30 cellular contexts compared by ENCODE assay signal in genomic region chr4:141455651-141456050, GRCh38.
DNase-seq lines count a peak whose midpoint lies in the region; ATAC-seq and TF ChIP-seq lines count a peak whose summit lies in the region.
"Had no signal": no experiment of that assay in that cellular context is flagged by ENCODE, and none has a peak within 500 bp of the region (broad histone marks: within the 10 kb centered on the region; RNA-seq: fewer than 3 reads in every experiment).

No MANE protein-coding gene starts in this region.

- H3K27ac ChIP-seq in GM23248: no peak overlapping the region
- H3K27ac ChIP-seq: gastroesophageal sphincter, hepatocyte, KMS-11, ovary, VCaP had no signal

- H3K4me1 ChIP-seq in GM23248 (ENCODE audit: insufficient read depth): peaks cover 12% of the 10 kb centered on the region; the same call in 1 of the 2 replicates
- H3K4me1 ChIP-seq: gastroesophageal sphincter had no signal

- TF ChIP-seq CTCF in retinal pigment epithelial cell (conservative IDR thresholded peaks at IDR 0.05; ENCODE audit: low read depth, low read length) (no peak), omental fat pad (IDR thresholded peaks at IDR 0.05) (no peak)

- in situ Hi-C loops in GM23248 (cut with MboI): no loop called here

- H3K4me3 ChIP-seq in GM23248: no peak overlapping the region
- H3K4me3 ChIP-seq in retinal pigment epithelial cell (ENCODE audit: low read length): no peak overlapping the region
- H3K4me3 ChIP-seq: gastroesophageal sphincter, hepatocyte, lung, ovary had no signal

- H3K79me2 ChIP-seq in GM23248 (ENCODE audit: insufficient read depth): no peaks in the 10 kb centered on the region
- H3K79me2 ChIP-seq: hepatocyte had no signal

- no peak overlapping the region for H2AFZ ChIP-seq in GM23248
- H2AFZ ChIP-seq: hepatocyte had no signal

- no peaks in the 10 kb centered on the region for H3K36me3 ChIP-seq in GM23248 (ENCODE audit: low read depth)
- H3K36me3 ChIP-seq: gastroesophageal sphincter, ovary had no signal

- DNase-seq in GM23248: peak; percentile 43
- DNase-seq in amniotic epithelial cell (ENCODE audit: low read depth): peak; percentile 21
- peak; percentile 93 for DNase-seq in retinal pigment epithelial cell (ENCODE audit: low read depth)
- no peak for DNase-seq in omental fat pad (ENCODE audit: low spot score)
- no peak for DNase-seq in NCI-H510A treated with DMSO at 0.1 percent for 48 hours (lab: John Stamatoyannopoulos, UW)
- DNase-seq: activated CD4-positive, alpha-beta T cell treated with anti-CD3 and anti-CD28 coated beads for 36 hours; activated CD8-positive, alpha-beta memory T cell treated with anti-CD3 and anti-CD28 coated beads, Interleukin-2, amount 50 U/mL, for 48 hours; activated CD8-positive, alpha-beta T cell treated with anti-CD3 and anti-CD28 coated beads for 36 hours; activated naive CD4-positive, alpha-beta T cell treated with anti-CD3 and anti-CD28 coated beads, Interleukin-2, amount 50 U/mL, for 16 hours; anterior cingulate cortex; central memory CD4-positive, alpha-beta T cell; DND-41; left cardiac atrium; MV-4-11; NCI-H1436 treated with DMSO at 0.1 percent for 48 hours; NCI-H2107; NCI-H446 treated with DMSO at 0.1 percent for 48 hours; ovary; small intestine; stimulated activated naive CD4-positive, alpha-beta T cell; T-helper 9 cell had no signal

- no peaks in the 10 kb centered on the region; the same call in 1 of the 2 replicates for H3K9me2 ChIP-seq in GM23248 (ENCODE audit: insufficient read depth)

- H4K20me1 ChIP-seq in GM23248 (ENCODE audit: insufficient read depth): no peaks in the 10 kb centered on the region

- no peak overlapping the region for H3K9ac ChIP-seq in GM23248
- H3K9ac ChIP-seq: KMS-11 had no signal

- H3K9me3 ChIP-seq in GM23248 (ENCODE audit: low read depth): no peaks in the 10 kb centered on the region
- H3K9me3 ChIP-seq: gastroesophageal sphincter, ovary had no signal

- ATAC-seq in esophagus mucosa: peak; percentile 73
- ATAC-seq in omental fat pad (ENCODE audit: low FRiP score): no peak
- ATAC-seq in GM21786 (IDR thresholded peaks at IDR 0.05; ENCODE audit: unreplicated experiment): no peak
- ATAC-seq: activated CD4-positive, alpha-beta T cell treated with anti-CD3 and anti-CD28 coated beads for 36 hours; activated CD8-positive, alpha-beta T cell treated with anti-CD3 and anti-CD28 coated beads for 36 hours; activated T-helper 17 cell treated with anti-CD3 and anti-CD28 coated beads, Interleukin-2, amount 50 U/mL, for 72 hours; gastroesophageal sphincter; left cardiac atrium; natural killer cell treated with Interleukin-12 subunit alpha and Interleukin-12 subunit beta and Interleukin-15 and Interleukin-18, amount 100 ng/mL, for 72 hours had no signal

- H3K27me3 ChIP-seq in GM23248 (replicated peaks; ENCODE audit: insufficient read depth): no peaks in the 10 kb centered on the region
- H3K27me3 ChIP-seq: gastroesophageal sphincter, hepatocyte, ovary had no signal

- no peaks in the 10 kb centered on the region for H3F3A ChIP-seq in GM23248 (ENCODE audit: insufficient read depth)

- WGBS in GM23248 (ENCODE audit: low coverage in 1 of 2, low lambda C conversion rate in 2 of 2, missing lambda C conversion rate in 2 of 2), 2 experiments: 46 to 53% methylated on average over 1 of the region's 1 CpG

- H3K4me2 ChIP-seq in GM23248 (ENCODE audit: unreplicated experiment): no peak overlapping the region
- H3K4me2 ChIP-seq: hepatocyte, KMS-11 had no signal

Comparison
In these comparisons a context has a peak if more than half of its experiments do, and no peak if none do; other contexts are left out.
1. DNase-seq: peak in GM23248 (single experiment), amniotic epithelial cell (single experiment) and retinal pigment epithelial cell (single experiment); none in omental fat pad (single experiment) and NCI-H510A treated with DMSO at 0.1 percent for 48 hours (single experiment).